10 cellular contexts compared by ENCODE assay signal in the genomic region with DNA sequence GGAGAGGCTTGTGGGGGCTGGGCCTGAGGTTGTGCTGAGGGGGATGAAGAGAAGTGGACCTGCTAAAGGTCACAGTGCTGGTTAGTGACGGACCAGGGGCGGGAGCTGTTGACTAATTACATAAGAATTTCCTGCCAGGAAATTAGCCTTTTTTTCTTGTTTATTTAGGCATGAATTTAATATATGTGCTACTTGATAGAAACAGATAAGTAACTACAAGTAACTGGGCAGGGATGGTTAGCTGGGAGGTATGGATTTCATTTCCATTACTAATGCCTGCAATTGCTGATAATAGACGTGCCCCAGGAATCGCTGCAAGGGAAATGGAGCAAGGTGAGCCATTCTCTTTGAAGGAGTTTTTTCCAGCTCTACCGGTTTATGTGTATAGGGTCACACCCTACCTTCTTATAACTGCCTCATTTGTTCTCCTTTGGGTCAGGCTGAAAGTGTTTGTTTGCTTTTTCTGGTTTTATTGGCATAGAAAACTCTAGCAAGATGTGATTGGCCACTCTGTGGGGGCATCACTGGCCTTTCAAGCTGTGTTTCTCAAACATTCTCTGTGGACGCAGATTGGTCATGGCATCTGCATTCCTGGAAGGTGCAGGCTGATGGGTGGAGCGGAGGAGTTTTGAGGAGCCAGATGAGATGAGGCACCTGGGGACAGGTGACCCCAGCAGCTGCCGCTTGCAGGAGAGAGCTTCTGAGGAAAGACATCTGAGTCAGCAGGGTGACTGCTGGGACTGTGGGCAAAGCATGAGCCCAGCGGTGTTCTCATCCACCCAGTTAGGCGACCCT. TPM values are rescaled to one million over a fixed set of nuclear protein-coding genes. Genes with fewer than 3 reads are reported as not detected.
DNase-seq lines count a peak whose midpoint lies in the region; ATAC-seq, FAIRE-seq and TF ChIP-seq lines count a peak whose summit lies in the region.
"Had no signal": no experiment of that assay in that cellular context is flagged by ENCODE, and none has a peak within 500 bp of the region (broad histone marks: within the 10 kb centered on the region; RNA-seq: fewer than 3 reads in every experiment).

No MANE protein-coding gene starts in this region.

- H3K27ac ChIP-seq in esophagus (ENCODE audit: low read depth in 2 of 2, low read length in 1 of 2) (peak overlapping the region; percentile 78 to 86), pancreas (peak overlapping the region in 1 of 4 donors; percentile 12), esophagus muscularis mucosa (replicated peaks in 1 of 4) (no peak overlapping the region)
- H3K27ac ChIP-seq: gastroesophageal sphincter had no signal

- DNase-seq in Daoy (ENCODE audit: low read depth), result peak; percentile 63
- peak; percentile 87 for DNase-seq in NCI-H748 (lab: John Stamatoyannopoulos, UW; ENCODE audit: unreplicated experiment)
- no peak for DNase-seq in pancreas
- no peak for DNase-seq in stimulated activated naive B cell treated with anti-CD40 and anti-IgM and Interleukin-4, amounts not matched to agents 10 μg/mL and 1 μg/mL and 100 μg/mL, for 72 hours
- DNase-seq in HK-2 (ENCODE audit: unreplicated experiment), result no peak
- no peak for DNase-seq in esophagus muscularis mucosa (ENCODE audit: extremely low spot score)
- DNase-seq in activated naive CD4-positive, alpha-beta T cell treated with Interleukin-2 at 50 U/mL for 16 hours, result no peak
- DNase-seq: NCI-H510A treated with DMSO at 0.1 percent for 48 hours had no signal

- H3K36me3 Mint-ChIP-seq in stimulated activated naive B cell treated with anti-CD40 and anti-IgM and Interleukin-4, amounts not matched to agents 10 μg/mL and 1 μg/mL and 100 μg/mL, for 72 hours, result peaks cover 4% of the 10 kb centered on the region in 2 donors

- TF ChIP-seq CTCF in pancreas (IDR thresholded peaks at IDR 0.05) (no peak), esophagus muscularis mucosa (IDR thresholded peaks at IDR 0.05) (no peak)

- H3K27me3 ChIP-seq in esophagus (ENCODE audit: control insufficient read depth in 1 of 2, insufficient read depth in 2 of 2, low read length in 2 of 2) (no peaks in the 10 kb centered on the region), pancreas (no peaks in the 10 kb centered on the region), esophagus muscularis mucosa (no peaks in the 10 kb centered on the region)
- H3K27me3 ChIP-seq: gastroesophageal sphincter had no signal

- 50 to 52% methylated on average over 10 of the region's 10 CpGs for WGBS in esophagus, 2 donors
- 55 to 58% methylated on average over 10 of the region's 10 CpGs for WGBS in pancreas, 2 donors
- 78% methylated on average over 7 of the region's 10 CpGs for WGBS in esophagus muscularis mucosa

- H3K36me3 ChIP-seq in esophagus (ENCODE audit: control insufficient read depth in 2 of 2, insufficient read depth in 2 of 2, low read length in 1 of 2), result no peaks in the 10 kb centered on the region
- H3K36me3 ChIP-seq in pancreas, result no peaks in the 10 kb centered on the region
- no peaks in the 10 kb centered on the region for H3K36me3 ChIP-seq in esophagus muscularis mucosa
- H3K36me3 ChIP-seq: gastroesophageal sphincter had no signal

- no peak overlapping the region for H3K27ac Mint-ChIP-seq in stimulated activated naive B cell treated with anti-CD40 and anti-IgM and Interleukin-4, amounts not matched to agents 10 μg/mL and 1 μg/mL and 100 μg/mL, for 72 hours

- FAIRE-seq in pancreas (lab: Jason Lieb, UNC), result no peak

- H3K4me1 ChIP-seq in esophagus (ENCODE audit: control insufficient read depth in 2 of 2, insufficient read depth in 2 of 2, low read length in 1 of 2) (peaks cover 0 to 2% of the 10 kb centered on the region in 2 donors), pancreas (no peaks in the 10 kb centered on the region), esophagus muscularis mucosa (no peaks in the 10 kb centered on the region)
- H3K4me1 ChIP-seq: gastroesophageal sphincter had no signal

- TF ChIP-seq POLR2A in esophagus muscularis mucosa (IDR thresholded peaks at IDR 0.05; ENCODE audit: low read depth), result no peak

- H3K9me3 Mint-ChIP-seq in stimulated activated naive B cell treated with anti-CD40 and anti-IgM and Interleukin-4, amounts not matched to agents 10 μg/mL and 1 μg/mL and 100 μg/mL, for 72 hours, result no peaks in the 10 kb centered on the region

- intact Hi-C loops in pancreas (cut with DNase I) (no loop called here), esophagus muscularis mucosa (cut with DNase I) (no loop called here)

- no peaks in the 10 kb centered on the region for H3K27me3 Mint-ChIP-seq in stimulated activated naive B cell treated with anti-CD40 and anti-IgM and Interleukin-4, amounts not matched to agents 10 μg/mL and 1 μg/mL and 100 μg/mL, for 72 hours

- no peak overlapping the region for H3K4me3 Mint-ChIP-seq in stimulated activated naive B cell treated with anti-CD40 and anti-IgM and Interleukin-4, amounts not matched to agents 10 μg/mL and 1 μg/mL and 100 μg/mL, for 72 hours

- no peak for TF ChIP-seq EP300 in esophagus muscularis mucosa (IDR thresholded peaks at IDR 0.05)

- H3K9me3 ChIP-seq in esophagus (ENCODE audit: control insufficient read depth in 2 of 2, insufficient read depth in 1 of 2, low read depth in 1 of 2, low read length in 1 of 2), result no peaks in the 10 kb centered on the region
- no peaks in the 10 kb centered on the region for H3K9me3 ChIP-seq in pancreas
- H3K9me3 ChIP-seq in esophagus muscularis mucosa, result no peaks in the 10 kb centered on the region
- H3K9me3 ChIP-seq: gastroesophageal sphincter had no signal

- H3K4me3 ChIP-seq in esophagus (ENCODE audit: low read depth in 1 of 2, low read length in 2 of 2) (no peak overlapping the region), pancreas (no peak overlapping the region), esophagus muscularis mucosa (no peak overlapping the region)
- H3K4me3 ChIP-seq: gastroesophageal sphincter had no signal

- H3K4me1 Mint-ChIP-seq in stimulated activated naive B cell treated with anti-CD40 and anti-IgM and Interleukin-4, amounts not matched to agents 10 μg/mL and 1 μg/mL and 100 μg/mL, for 72 hours, result peaks cover 0 to 5% of the 10 kb centered on the region in 2 donors

- peak; percentile 24 to 79 (median 70) for ATAC-seq in pancreas
- ATAC-seq in stimulated activated naive B cell treated with anti-CD40 and anti-IgM and Interleukin-4, amounts not matched to agents 10 μg/mL and 1 μg/mL and 100 μg/mL, for 72 hours (replicated peaks), result no peak
- ATAC-seq: gastroesophageal sphincter had no signal

RNA-seq across cellular contexts. Expression of gene GPRC5A, which starts 19.0 kb away (rescaled TPM):
- total RNA-seq in Daoy (2014; rRNA removed; shearing (Covaris generic)), result 7.0 and 10.5 TPM in 2 replicates
- polyA plus RNA-seq in esophagus, result 10 to 100 TPM; 15.0 to 15.4 TPM
- total RNA-seq in pancreas, result 10 to 100 TPM in 1 of 6 donors, 1 to 10 TPM in 5; 1.9 to 11.0 (median 3.6) TPM
- polyA plus RNA-seq in pancreas, result 1 to 10 TPM in 1 of 2 donors, under 1 TPM in 1; 0.96 to 1.1 TPM
- total RNA-seq in esophagus muscularis mucosa, result 10 to 100 TPM in 1 of 4 donors, 1 to 10 TPM in 3; 2.9 to 30.0 (median 3.8) TPM

RNA-seq across cellular contexts. Expression of gene DDX47, which starts 59.2 kb away (rescaled TPM):
- total RNA-seq in Daoy (2014; rRNA removed; shearing (Covaris generic)), result 229 and 269 TPM in 2 replicates
- polyA plus RNA-seq in esophagus (10 to 100 TPM; 17.7 to 33.4 TPM), pancreas (10 to 100 TPM; 17.9 to 34.5 TPM)
- total RNA-seq in pancreas (10 to 100 TPM; 21.6 to 29.1 (median 26.2) TPM), esophagus muscularis mucosa (10 to 100 TPM; 37.1 to 67.1 (median 53.9) TPM)

Comparison
In these comparisons a context has a peak if more than half of its experiments do, and no peak if none do; other contexts are left out.
1. DNase-seq: peak in Daoy (single experiment) and NCI-H748 (single experiment); none in pancreas (0 of 6), stimulated activated naive B cell treated with anti-CD40 and anti-IgM and Interleukin-4, amounts not matched to agents 10 μg/mL and 1 μg/mL and 100 μg/mL, for 72 hours (single experiment), HK-2 (single experiment), esophagus muscularis mucosa (single experiment) and activated naive CD4-positive, alpha-beta T cell treated with Interleukin-2 at 50 U/mL for 16 hours (single experiment).
2. H3K27ac ChIP-seq: peak in esophagus (2 of 2); none in esophagus muscularis mucosa (0 of 4).
3. ATAC-seq: peak in pancreas (4 of 4); none in stimulated activated naive B cell treated with anti-CD40 and anti-IgM and Interleukin-4, amounts not matched to agents 10 μg/mL and 1 μg/mL and 100 μg/mL, for 72 hours (0 of 2).